Comparison of ENCODE assay signal across 23 cellular contexts in genomic region chr22:36856792-36857135, GRCh38. TPM values are rescaled to one million over a fixed set of nuclear protein-coding genes. Genes with fewer than 3 reads are reported as not detected.
A peak's percentile ranks its signal among the peaks of the same experiment; 100 is the strongest.
DNase-seq lines count a peak whose midpoint lies in the region; ATAC-seq, FAIRE-seq and TF ChIP-seq lines count a peak whose summit lies in the region.
"Had no signal": no experiment of that assay in that cellular context is flagged by ENCODE, and none has a peak within 500 bp of the region (broad histone marks: within the 10 kb centered on the region; RNA-seq: fewer than 3 reads in every experiment).

No MANE protein-coding gene starts in this region.

- peaks cover 4% of the 10 kb centered on the region for H3K36me3 Mint-ChIP-seq in activated CD8-positive, alpha-beta memory T cell treated with anti-CD3 and anti-CD28 coated beads, Interleukin-2, amount 10 ng/mL, durations not matched to agents 7 days and 5 days
- H3K36me3 Mint-ChIP-seq in stimulated activated memory B cell treated with anti-CD40 and anti-IgM and Interleukin-4, amounts not matched to agents 10 μg/mL and 1 μg/mL and 100 μg/mL, for 72 hours = peaks cover 8% of the 10 kb centered on the region
- H3K36me3 Mint-ChIP-seq: brain had no signal

- peaks cover 78% of the 10 kb centered on the region for H3K4me1 Mint-ChIP-seq in activated CD8-positive, alpha-beta memory T cell treated with anti-CD3 and anti-CD28 coated beads, Interleukin-2, amount 10 ng/mL, durations not matched to agents 7 days and 5 days
- H3K4me1 Mint-ChIP-seq in stimulated activated memory B cell treated with anti-CD40 and anti-IgM and Interleukin-4, amounts not matched to agents 10 μg/mL and 1 μg/mL and 100 μg/mL, for 72 hours = peaks cover 61% of the 10 kb centered on the region

- H3K9me1 ChIP-seq in K562 (ENCODE audit: control insufficient read depth, insufficient read depth, low read length) = no peaks in the 10 kb centered on the region

- peaks cover 3% of the 10 kb centered on the region for H3K9me3 Mint-ChIP-seq in activated CD8-positive, alpha-beta memory T cell treated with anti-CD3 and anti-CD28 coated beads, Interleukin-2, amount 10 ng/mL, durations not matched to agents 7 days and 5 days (ENCODE audit: low read depth)
- H3K9me3 Mint-ChIP-seq in stimulated activated memory B cell treated with anti-CD40 and anti-IgM and Interleukin-4, amounts not matched to agents 10 μg/mL and 1 μg/mL and 100 μg/mL, for 72 hours = peaks cover 5% of the 10 kb centered on the region

- in situ Hi-C loops in K562 (cut with MboI) = no loop called here

- no peak overlapping the region for H3K27ac ChIP-seq in MM.1S (ENCODE audit: low read length)
- no peak overlapping the region for H3K27ac ChIP-seq in K562 (ENCODE audit: extremely low read depth, low read depth, low read length)
- no peak overlapping the region for H3K27ac ChIP-seq in SJCRH30
- H3K27ac ChIP-seq: Peyer's patch, SJSA1, stomach, tibial nerve, VCaP had no signal

- H3K79me2 ChIP-seq in MM.1S (ENCODE audit: low read length) = peaks cover 4% of the 10 kb centered on the region; the same call in 1 of the 2 replicates
- no peaks in the 10 kb centered on the region for H3K79me2 ChIP-seq in K562 (ENCODE audit: control insufficient read depth, insufficient read depth, low read length)

- no peaks in the 10 kb centered on the region for H3K27me3 Mint-ChIP-seq in activated CD8-positive, alpha-beta memory T cell treated with anti-CD3 and anti-CD28 coated beads, Interleukin-2, amount 10 ng/mL, durations not matched to agents 7 days and 5 days
- H3K27me3 Mint-ChIP-seq in stimulated activated memory B cell treated with anti-CD40 and anti-IgM and Interleukin-4, amounts not matched to agents 10 μg/mL and 1 μg/mL and 100 μg/mL, for 72 hours = no peaks in the 10 kb centered on the region

- 32% methylated on average over 8 of the region's 8 CpGs for WGBS in K562 (ENCODE audit: insufficient coverage, low coverage, missing lambda C conversion rate)

- H3K9me2 ChIP-seq in MM.1S (replicated peaks; ENCODE audit: insufficient read depth, low read length) = no peaks in the 10 kb centered on the region

- H3K27me3 ChIP-seq in MM.1S (replicated peaks; ENCODE audit: insufficient read depth, low read length) = no peaks in the 10 kb centered on the region
- peaks cover 0 to 6% of the 10 kb centered on the region in 2 experiments; a peak in 1 of 5 replicates for H3K27me3 ChIP-seq in K562 (ENCODE audit: control insufficient read depth in 2 of 2, insufficient read depth in 2 of 2, low read length in 2 of 2)
- H3K27me3 ChIP-seq in SJCRH30 = no peaks in the 10 kb centered on the region
- H3K27me3 ChIP-seq: Peyer's patch, tibial nerve had no signal

- H3K9me3 ChIP-seq in MM.1S (replicated peaks; ENCODE audit: insufficient read depth, low read length) (no peaks in the 10 kb centered on the region), K562 (replicated peaks; ENCODE audit: control insufficient read depth, insufficient read depth, low read depth, low read length) (no peaks in the 10 kb centered on the region), SJCRH30 (replicated peaks) (no peaks in the 10 kb centered on the region)
- H3K9me3 ChIP-seq: Peyer's patch, SJSA1, stomach had no signal

- no peak for DNase-seq in activated CD8-positive, alpha-beta memory T cell treated with anti-CD3 and anti-CD28 coated beads, Interleukin-2, amount 10 ng/mL, durations not matched to agents 7 days and 5 days
- no peak for DNase-seq in activated CD8-positive, alpha-beta memory T cell treated with anti-CD3 and anti-CD28 coated beads, Interleukin-2, amount 50 U/mL, for 4 hours
- no peak for DNase-seq in MM.1S
- DNase-seq in K562 (ENCODE audit: extremely low read depth in 1 of 4, low spot score in 3 of 4) = no peak
- no peak for DNase-seq in SJCRH30
- DNase-seq in iPS-NIHi11 (ENCODE audit: low spot score) = no peak
- no peak for DNase-seq in H4 (ENCODE audit: low spot score)

- TF ChIP-seq EP300 in K562 (IDR thresholded peaks at IDR 0.05; ENCODE audit: low read length) = no peak

- no TSS peak for BruUV-seq in K562 (replicated peaks; lab: Mats Ljungman, UMichigan)

- intact Hi-C loops in K562 (cut with micrococcal nuclease) = loop anchor here (1.0 to 5.0 kb wide), 2 partner anchors 121 to 310 kb away; no protein-coding TSS in a partner anchor

- POLR2A ChIA-PET in K562 (lab: Yijun Ruan, JAX) = no interaction called here

- TF ChIP-seq RAD21 in K562 (CRISPR knock-in tag; conservative IDR thresholded peaks at IDR 0.05 in 1 of 2, IDR thresholded peaks at IDR 0.05 in 1 of 2) = no peak

- H3K27ac Mint-ChIP-seq in activated CD8-positive, alpha-beta memory T cell treated with anti-CD3 and anti-CD28 coated beads, Interleukin-2, amount 10 ng/mL, durations not matched to agents 7 days and 5 days = no peak overlapping the region
- H3K27ac Mint-ChIP-seq in stimulated activated memory B cell treated with anti-CD40 and anti-IgM and Interleukin-4, amounts not matched to agents 10 μg/mL and 1 μg/mL and 100 μg/mL, for 72 hours = peak overlapping the region; percentile 100

- no peak for ATAC-seq in activated CD8-positive, alpha-beta memory T cell treated with anti-CD3 and anti-CD28 coated beads, Interleukin-2, amount 10 ng/mL, durations not matched to agents 7 days and 5 days
- no peak for ATAC-seq in K562
- no peak for ATAC-seq in stimulated activated memory B cell treated with anti-CD40 and anti-IgM and Interleukin-4, amounts not matched to agents 10 μg/mL and 1 μg/mL and 100 μg/mL, for 72 hours

- no peak for FAIRE-seq in K562 (lab: Jason Lieb, UNC)
- FAIRE-seq: colon, D721Med had no signal

- H3K9ac ChIP-seq in MM.1S (ENCODE audit: low read length) (no peak overlapping the region), K562 (ENCODE audit: insufficient read depth in 1 of 2, low read depth in 2 of 2, low read length in 2 of 2) (no peak overlapping the region)

- peak overlapping the region; percentile 53 for H3K4me2 ChIP-seq in MM.1S (ENCODE audit: low read depth, low read length)
- H3K4me2 ChIP-seq in K562 (ENCODE audit: insufficient read depth, low read length) = no peak overlapping the region; the same call in 1 of the 2 replicates

- H4K20me1 ChIP-seq in MM.1S (ENCODE audit: insufficient read depth, low read length) (no peaks in the 10 kb centered on the region), K562 (replicated peaks; ENCODE audit: control insufficient read depth, insufficient read depth, low read length) (no peaks in the 10 kb centered on the region; the same call in 1 of the 2 replicates)

- TF ChIP-seq CTCF in MM.1S (IDR thresholded peaks at IDR 0.05; ENCODE audit: low read length) (no peak), K562 (IDR thresholded peaks at IDR 0.05 in 2 of 3, conservative IDR thresholded peaks at IDR 0.05 in 1 of 3; ENCODE audit: insufficient read depth in 2 of 3, low read depth in 1 of 3, low read length in 3 of 3) (no peak)

- TF ChIP-seq POLR2A in K562 (conservative IDR thresholded peaks at IDR 0.05) = no peak

- peaks cover 37% of the 10 kb centered on the region for H3F3A ChIP-seq in MM.1S (ENCODE audit: insufficient read depth, low read length)

- H3K4me1 ChIP-seq in MM.1S (ENCODE audit: low read length) (peaks cover 57% of the 10 kb centered on the region), K562 (replicated peaks in 1 of 2; ENCODE audit: control insufficient read depth in 2 of 2, insufficient read depth in 2 of 2, low read length in 2 of 2) (peaks cover 0 to 12% of the 10 kb centered on the region in 2 experiments; a peak in 3 of 5 replicates), SJCRH30 (no peaks in the 10 kb centered on the region)
- H3K4me1 ChIP-seq: Peyer's patch, SJSA1 had no signal

- peak overlapping the region; percentile 44 for H3K4me3 Mint-ChIP-seq in activated CD8-positive, alpha-beta memory T cell treated with anti-CD3 and anti-CD28 coated beads, Interleukin-2, amount 10 ng/mL, durations not matched to agents 7 days and 5 days
- no peak overlapping the region for H3K4me3 Mint-ChIP-seq in stimulated activated memory B cell treated with anti-CD40 and anti-IgM and Interleukin-4, amounts not matched to agents 10 μg/mL and 1 μg/mL and 100 μg/mL, for 72 hours

- peak overlapping the region; percentile 28; the same call in 1 of the 2 replicates for H3K4me3 ChIP-seq in MM.1S (ENCODE audit: low read length)
- H3K4me3 ChIP-seq in K562 = no peak overlapping the region
- no peak overlapping the region for H3K4me3 ChIP-seq in SJCRH30
- H3K4me3 ChIP-seq: SJSA1, stomach, tibial nerve had no signal

- CTCF ChIA-PET in activated CD8-positive, alpha-beta memory T cell treated with anti-CD3 and anti-CD28 coated beads, Interleukin-2, amount 10 ng/mL, durations not matched to agents 7 days and 5 days (lab: Charles Lee) = interaction anchor here (0.6 to 13.6 kb wide), 54 partner anchors 11 to 806 kb away, joined by 3 to 229 read pairs (median 6); partner anchors contain the start of genes IFT27 and IL2RB
- CTCF ChIA-PET in K562 (lab: Yijun Ruan, JAX; ENCODE audit: low intra/inter-chr PET ratio) = interaction anchor here (0.6 to 2.4 kb wide), 7 partner anchors 10 to 314 kb away, joined by 3 to 22 read pairs (median 6); no protein-coding TSS in a partner anchor

- 0 out of 2 replicates have a peak overlapping the region, but pooled peaks have one; percentile 12 for H2AFZ ChIP-seq in MM.1S (ENCODE audit: low read length)
- H2AFZ ChIP-seq in K562 (ENCODE audit: low read depth, low read length) = 0 out of 2 replicates have a peak overlapping the region, but pooled peaks have one; percentile 24

- H3K36me3 ChIP-seq in MM.1S (replicated peaks; ENCODE audit: insufficient read depth, low read length) (no peaks in the 10 kb centered on the region), K562 (ENCODE audit: control insufficient read depth, insufficient read depth, low read length) (no peaks in the 10 kb centered on the region), SJCRH30 (no peaks in the 10 kb centered on the region)
- H3K36me3 ChIP-seq: Peyer's patch, SJSA1, stomach, tibial nerve had no signal

RNA-seq across cellular contexts. Expression of gene NCF4, which starts 4.0 kb away (rescaled TPM):
- 10 to 100 TPM; 59.7 to 77.9 TPM for total RNA-seq in activated CD8-positive, alpha-beta memory T cell treated with anti-CD3 and anti-CD28 coated beads, Interleukin-2, amount 10 ng/mL, durations not matched to agents 7 days and 5 days
- 0.30 TPM in 1 of 2 replicates, not detected in the other for total RNA-seq in K562 (2011; cell fraction: chromatin; rRNA removed; ENCODE audit: low replicate concordance)
- 0.33 TPM in 1 of 2 replicates, not detected in the other for total RNA-seq in K562 (2011; cell fraction: nucleolus; rRNA removed)
- total RNA-seq in K562 (2011; cell fraction: nucleoplasm; rRNA removed) = not detected in 2 replicates
- total RNA-seq in K562 (2014; rRNA removed) (0.53 and 0.95 TPM in 2 replicates), K562 (2014; rRNA removed; fragmentation: Illumina TruSeq; extraction: Trizol) (0.13 and 0.33 TPM in 2 replicates), K562 (2015; rRNA removed; fragmentation: Illumina TruSeq; extraction: Trizol) (0.58 and 0.79 TPM in 2 replicates), K562 (2021) (0.18 and 0.56 TPM in 2 replicates)
- polyA plus RNA-seq in K562 (2011; rRNA removed) (0.42 and 0.87 TPM in 2 replicates), K562 (2014; fragmentation: Illumina TruSeq; extraction: Trizol) (0.55 and 0.66 TPM in 2 replicates), K562 (2014; fragmentation: Nextera tagmentation; extraction: Ambion mirVana) (under 1 TPM; 0.04 to 0.15 TPM), K562 (2014; rRNA removed) (0.20 and 0.42 TPM in 2 replicates)
- 0.70 and 0.72 TPM in 2 replicates for polyA plus RNA-seq in K562 (2011; cell fraction: cytosol; rRNA removed)
- polyA plus RNA-seq in K562 (2011; cell fraction: nucleus; rRNA removed) = 2.4 and 3.4 TPM in 2 replicates
- polyA plus RNA-seq in K562 (2012) = 0.42 and 2.9 TPM in 2 replicates
- 0.18 TPM in 2 replicates for polyA minus RNA-seq in K562 (2011; rRNA and poly(A)+ RNA removed)
- not detected in 2 replicates for polyA minus RNA-seq in K562 (2011; cell fraction: cytosol; rRNA and poly(A)+ RNA removed)
- polyA minus RNA-seq in K562 (2011; cell fraction: nucleus; rRNA and poly(A)+ RNA removed) = 0.22 TPM in 1 of 2 replicates, not detected in the other
- not detected in 2 replicates for total RNA-seq in SJCRH30 (2014; rRNA removed; shearing (Covaris generic))
- not detected in 2 replicates for total RNA-seq in H4 (2014; rRNA removed; shearing (Covaris generic))
- total RNA-seq: A673, endodermal cell, kidney epithelial cell, lung microvascular endothelial cell, SJSA1 had no signal

RNA-seq across cellular contexts. Expression of gene PVALB, which starts 39.9 kb away (rescaled TPM):
- not detected for total RNA-seq in activated CD8-positive, alpha-beta memory T cell treated with anti-CD3 and anti-CD28 coated beads, Interleukin-2, amount 10 ng/mL, durations not matched to agents 7 days and 5 days
- total RNA-seq in K562 (2011; cell fraction: chromatin; rRNA removed; ENCODE audit: low replicate concordance) = not detected in 2 replicates
- not detected in 2 replicates for total RNA-seq in K562 (2011; cell fraction: nucleolus; rRNA removed)
- total RNA-seq in K562 (2011; cell fraction: nucleoplasm; rRNA removed) = not detected in 2 replicates
- total RNA-seq in K562 (2014; rRNA removed) (not detected in 2 replicates), K562 (2014; rRNA removed; fragmentation: Illumina TruSeq; extraction: Trizol) (not detected in 2 replicates), K562 (2015; rRNA removed; fragmentation: Illumina TruSeq; extraction: Trizol) (not detected in 2 replicates), K562 (2021) (not detected in 2 replicates)
- polyA plus RNA-seq in K562 (2011; rRNA removed) (not detected in 2 replicates), K562 (2014; fragmentation: Illumina TruSeq; extraction: Trizol) (not detected in 2 replicates), K562 (2014; fragmentation: Nextera tagmentation; extraction: Ambion mirVana) (not detected), K562 (2014; rRNA removed) (not detected in 2 replicates)
- not detected in 2 replicates for polyA plus RNA-seq in K562 (2011; cell fraction: cytosol; rRNA removed)
- not detected in 2 replicates for polyA plus RNA-seq in K562 (2011; cell fraction: nucleus; rRNA removed)
- polyA plus RNA-seq in K562 (2012) = not detected in 2 replicates
- not detected in 2 replicates for polyA minus RNA-seq in K562 (2011; rRNA and poly(A)+ RNA removed)
- polyA minus RNA-seq in K562 (2011; cell fraction: cytosol; rRNA and poly(A)+ RNA removed) = not detected in 2 replicates
- not detected in 2 replicates for polyA minus RNA-seq in K562 (2011; cell fraction: nucleus; rRNA and poly(A)+ RNA removed)
- 0.45 TPM in 1 of 2 replicates, not detected in the other for total RNA-seq in SJCRH30 (2014; rRNA removed; shearing (Covaris generic))
- total RNA-seq in H4 (2014; rRNA removed; shearing (Covaris generic)) = not detected in 2 replicates
- total RNA-seq: A673; endodermal cell; kidney epithelial cell; lung microvascular endothelial cell; omental fat pad; Peyer's patch; SJSA1; stomach; T-helper 2 cell treated with Interferon-gamma antibody and Interleukin-4, amounts not matched to agents 100 ng/mL and 5 ng/mL, for 36 hours; tibial nerve had no signal
- polyA plus RNA-seq: adipose tissue had no signal

RNA-seq across cellular contexts. Expression of gene CSF2RB, which starts 56.7 kb away (rescaled TPM):
- total RNA-seq in activated CD8-positive, alpha-beta memory T cell treated with anti-CD3 and anti-CD28 coated beads, Interleukin-2, amount 10 ng/mL, durations not matched to agents 7 days and 5 days = 10 to 100 TPM in 1 of 2 experiments, 1 to 10 TPM in 1; 3.0 to 26.9 TPM
- total RNA-seq in K562 (2011; cell fraction: chromatin; rRNA removed; ENCODE audit: low replicate concordance) = not detected in 2 replicates
- under 0.01 TPM in 1 of 2 replicates, not detected in the other for total RNA-seq in K562 (2011; cell fraction: nucleolus; rRNA removed)
- not detected in 2 replicates for total RNA-seq in K562 (2011; cell fraction: nucleoplasm; rRNA removed)
- total RNA-seq in K562 (2014; rRNA removed) = 0.36 and 0.61 TPM in 2 replicates
- 0.26 and 0.29 TPM in 2 replicates for total RNA-seq in K562 (2014; rRNA removed; fragmentation: Illumina TruSeq; extraction: Trizol)
- total RNA-seq in K562 (2015; rRNA removed; fragmentation: Illumina TruSeq; extraction: Trizol) = 0.62 and 0.72 TPM in 2 replicates
- total RNA-seq in K562 (2021) = 0.60 and 1.0 TPM in 2 replicates
- polyA plus RNA-seq in K562 (2011; rRNA removed) = 0.04 and 0.16 TPM in 2 replicates
- polyA plus RNA-seq in K562 (2011; cell fraction: cytosol; rRNA removed) = 0.12 and 0.24 TPM in 2 replicates
- 0.17 and 0.20 TPM in 2 replicates for polyA plus RNA-seq in K562 (2011; cell fraction: nucleus; rRNA removed)
- 0.48 and 1.3 TPM in 2 replicates for polyA plus RNA-seq in K562 (2012)
- 0.54 and 0.62 TPM in 2 replicates for polyA plus RNA-seq in K562 (2014; fragmentation: Illumina TruSeq; extraction: Trizol)
- polyA plus RNA-seq in K562 (2014; fragmentation: Nextera tagmentation; extraction: Ambion mirVana) = under 1 TPM; 0.06 to 0.07 TPM
- polyA plus RNA-seq in K562 (2014; rRNA removed) = 0.54 and 0.74 TPM in 2 replicates
- polyA minus RNA-seq in K562 (2011; rRNA and poly(A)+ RNA removed) = 0.07 and 0.09 TPM in 2 replicates
- not detected in 2 replicates for polyA minus RNA-seq in K562 (2011; cell fraction: cytosol; rRNA and poly(A)+ RNA removed)
- polyA minus RNA-seq in K562 (2011; cell fraction: nucleus; rRNA and poly(A)+ RNA removed) = 0.13 and 0.22 TPM in 2 replicates
- not detected in 2 replicates for total RNA-seq in SJCRH30 (2014; rRNA removed; shearing (Covaris generic))
- total RNA-seq in H4 (2014; rRNA removed; shearing (Covaris generic)) = not detected in 2 replicates
- total RNA-seq: A673, endodermal cell had no signal

Comparison
In these comparisons a context has a peak if more than half of its experiments do, and no peak if none do; other contexts are left out.
1. RNA of gene NCF4, which starts 4.0 kb away (total RNA-seq): 59.7 to 77.9 TPM in activated CD8-positive, alpha-beta memory T cell treated with anti-CD3 and anti-CD28 coated beads, Interleukin-2, amount 10 ng/mL, durations not matched to agents 7 days and 5 days; 0.13 to 0.95 TPM in K562, not detected in H4 and not detected in SJCRH30; every median in the first group is over 10 times any median in the second.